In the genomic region with DNA sequence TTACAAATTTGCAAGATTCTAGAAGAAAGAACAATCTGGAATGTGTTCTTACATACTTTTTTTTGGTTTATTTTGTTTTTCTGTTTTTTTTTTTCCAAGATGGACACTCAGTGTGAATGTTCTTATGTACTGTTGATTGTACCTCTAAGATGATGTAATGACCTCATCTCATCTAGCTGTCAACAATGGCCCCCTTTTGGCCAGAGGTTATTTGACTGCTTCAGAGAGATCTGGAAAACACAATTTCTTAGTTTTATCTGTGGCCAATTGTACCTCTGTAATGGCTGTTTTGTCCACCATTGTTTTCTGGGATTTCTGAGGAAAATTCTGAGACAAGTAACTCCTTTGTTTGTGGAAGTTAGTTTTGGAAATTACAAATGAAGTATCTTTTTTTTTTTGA, we compare ENCODE assay signal across 24 cellular contexts. TPM values are rescaled to one million over a fixed set of nuclear protein-coding genes. Genes with fewer than 3 reads are reported as not detected.
"Had no signal": no experiment of that assay in that cellular context is flagged by ENCODE, and none has a peak within 500 bp of the region (broad histone marks: within the 10 kb centered on the region; RNA-seq: fewer than 3 reads in every experiment).

No MANE protein-coding gene starts in this region.

- H3K4me3 ChIP-seq: SJSA1 had no signal

- DNase-seq: IMR-90, Kasumi-1, MM.1S, NCI-H1048, NCI-H1105, NCI-H1417, NCI-H1436 treated with DMSO at 0.1 percent for 48 hours, NCI-H1694, NCI-H187 treated with DMSO at 0.1 percent for 48 hours, NCI-H2029 treated with DMSO at 0.1 percent for 48 hours, NCI-H2171 treated with DMSO at 0.1 percent for 48 hours, NCI-H2227 treated with DMSO at 0.1 percent for 48 hours, NCI-H446, NCI-H510A, NCI-H524 treated with DMSO at 0.1 percent for 48 hours, NCI-H69, NCI-H774, Right ventricle myocardium superior, RPMI8226, SIG-M5, SK-N-SH, T-helper 1 cell had no signal

RNA-seq across cellular contexts. Expression of gene ST6GALNAC3, which starts 38.9 kb away (rescaled TPM):
- total RNA-seq: HT-29 had no signal
